ENCODE assay signal across 19 cellular contexts in the genomic region with DNA sequence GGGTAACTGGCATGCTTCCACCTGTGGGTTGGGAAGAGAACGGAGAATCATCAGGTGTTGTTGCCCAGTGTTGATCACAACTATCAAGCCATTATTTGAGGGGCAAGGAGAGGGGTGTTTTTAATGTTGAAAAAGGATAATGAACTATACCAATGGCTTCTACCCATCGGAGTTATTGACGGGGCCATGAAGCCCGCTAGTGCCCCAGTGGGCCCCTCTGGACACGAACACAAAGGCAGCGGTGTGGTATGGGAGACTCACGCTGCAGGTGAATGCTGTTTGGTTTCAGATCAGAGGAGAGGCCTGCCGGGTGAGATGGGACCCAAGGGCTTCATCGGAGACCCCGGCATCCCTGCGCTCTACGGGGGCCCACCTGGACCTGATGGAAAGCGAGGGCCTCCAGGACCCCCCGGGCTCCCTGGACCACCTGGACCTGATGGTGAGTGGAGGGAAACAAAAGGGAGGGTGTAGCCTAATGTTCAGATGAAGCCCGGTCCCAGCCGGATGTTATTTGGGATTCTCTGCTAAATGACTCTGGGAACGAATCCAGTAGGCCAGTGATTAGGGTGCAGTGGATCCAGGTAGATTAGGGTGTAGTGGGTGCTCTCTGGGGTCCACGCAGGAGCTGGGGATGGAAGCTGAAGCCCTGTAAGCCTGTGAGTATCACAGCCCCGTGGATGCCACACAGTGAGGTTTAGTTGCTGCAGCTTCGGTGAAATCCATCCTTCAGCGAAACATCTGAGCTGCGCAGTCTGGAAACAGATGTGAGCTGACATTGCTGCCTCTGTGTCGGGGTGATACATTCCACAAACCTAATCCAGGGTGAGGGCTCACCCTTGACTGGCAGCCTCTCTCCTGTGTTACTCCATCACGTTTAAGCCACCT.
DNase-seq lines count a peak whose midpoint lies in the region; ATAC-seq and TF ChIP-seq lines count a peak whose summit lies in the region.
"Had no signal": no experiment of that assay in that cellular context is flagged by ENCODE, and none has a peak within 500 bp of the region (broad histone marks: within the 10 kb centered on the region; RNA-seq: fewer than 3 reads in every experiment).

No MANE protein-coding gene starts in this region.

- H3K27ac ChIP-seq in HEK293 (ENCODE audit: extremely low read depth, low read depth, low read length) (no peak overlapping the region), coronary artery (peak overlapping the region; percentile 19 to 23), spleen (no peak overlapping the region)
- H3K27ac ChIP-seq: BLaER1 treated with 17β-estradiol and CSF1 and Interleukin-3, amounts not matched to agents 10 nM and 100 nM; SK-N-MC had no signal

- 86 to 93% (median 89%) methylated on average over 24 of the region's 24 CpGs for WGBS in spleen, 5 donors

- intact Hi-C loops in spleen (cut with DNase I; ENCODE audit: low total_unique reads) = no loop called here

- peaks cover 19% of the 10 kb centered on the region for H3K4me1 Mint-ChIP-seq in nephron progenitor cell

- peaks cover 2% of the 10 kb centered on the region for H3K27me3 Mint-ChIP-seq in nephron progenitor cell (ENCODE audit: low read depth, poor library complexity)

- ATAC-seq in HG03565 (IDR thresholded peaks at IDR 0.05; ENCODE audit: unreplicated experiment) = no peak
- ATAC-seq: CD8-positive, alpha-beta T cell; Panc1 had no signal

- CTCF ChIA-PET in HEK293 (lab: Yijun Ruan, JAX) = no interaction called here

- H3K36me3 Mint-ChIP-seq in nephron progenitor cell (ENCODE audit: low read depth) = peaks cover 43% of the 10 kb centered on the region
- H3K36me3 Mint-ChIP-seq: CD8-positive, alpha-beta T cell had no signal

- H3K36me3 ChIP-seq in HEK293 (ENCODE audit: control insufficient read depth in 2 of 2, insufficient read depth in 1 of 2, low read length in 2 of 2) = peaks cover 0 to 18% of the 10 kb centered on the region in 2 experiments; a peak in 2 of 3 replicates
- peaks cover 0 to 86% (median 7%) of the 10 kb centered on the region in 6 donors for H3K36me3 ChIP-seq in spleen
- H3K36me3 ChIP-seq: BLaER1 treated with 17β-estradiol and CSF1 and Interleukin-3, amounts not matched to agents 10 nM and 100 nM; HAP-1 had no signal

- POLR2A ChIA-PET in HEK293 (lab: Yijun Ruan, JAX) = no interaction called here

- no peak overlapping the region for H3K4me3 Mint-ChIP-seq in nephron progenitor cell
- H3K4me3 Mint-ChIP-seq: CD8-positive, alpha-beta T cell had no signal

- peak overlapping the region; percentile 85 for H3K27ac Mint-ChIP-seq in nephron progenitor cell
- H3K27ac Mint-ChIP-seq: CD8-positive, alpha-beta T cell had no signal

- peak; percentile 72 for DNase-seq in coronary artery (ENCODE audit: low spot score)
- no peak for DNase-seq in nephron progenitor cell
- DNase-seq in spleen = peak; percentile 66
- DNase-seq in hepatic stellate cell (ENCODE audit: low spot score) = no peak
- no peak for DNase-seq in cerebellar nuclear complex (lab: John Stamatoyannopoulos, UW)
- DNase-seq: CD8-positive, alpha-beta T cell; MM.1S; NCI-H1092 treated with DMSO at 0.1 percent for 48 hours; NCI-H146; NCI-H2029 treated with DMSO at 0.1 percent for 48 hours; NCI-H2171; NCI-H526; SHP77 had no signal

- no peaks in the 10 kb centered on the region for H3K9me3 Mint-ChIP-seq in nephron progenitor cell
- H3K9me3 Mint-ChIP-seq: CD8-positive, alpha-beta T cell had no signal

- peaks cover 0 to 7% (median 0%) of the 10 kb centered on the region in 7 donors for H3K27me3 ChIP-seq in spleen (replicated peaks in 1 of 7)
- H3K27me3 ChIP-seq: BLaER1 treated with 17β-estradiol and CSF1 and Interleukin-3, amounts not matched to agents 10 nM and 100 nM had no signal

- H3K9me3 ChIP-seq in HEK293 (ENCODE audit: control insufficient read depth, insufficient read depth, low read depth, low read length) = no peaks in the 10 kb centered on the region
- H3K9me3 ChIP-seq in spleen = no peaks in the 10 kb centered on the region
- H3K9me3 ChIP-seq: BLaER1 treated with 17β-estradiol and CSF1 and Interleukin-3, amounts not matched to agents 10 nM and 100 nM; HAP-1 had no signal

- H3K4me3 ChIP-seq in HEK293 (ENCODE audit: low read depth, low read length) (no peak overlapping the region), coronary artery (no peak overlapping the region), spleen (no peak overlapping the region)
- H3K4me3 ChIP-seq: BLaER1 treated with 17β-estradiol and CSF1 and Interleukin-3, amounts not matched to agents 10 nM and 100 nM; HAP-1; SK-N-MC had no signal

- TF ChIP-seq CTCF in HEK293 (tag by site-specific recombination; IDR thresholded peaks at IDR 0.05) (no peak), coronary artery (IDR thresholded peaks at IDR 0.05) (no peak), nephron progenitor cell (IDR thresholded peaks at IDR 0.05) (no peak), spleen (IDR thresholded peaks at IDR 0.05 in 8 of 11, conservative IDR thresholded peaks at IDR 0.05 in 3 of 11) (no peak)

- H3K4me1 ChIP-seq in HEK293 (ENCODE audit: control insufficient read depth, insufficient read depth, low read length) = no peaks in the 10 kb centered on the region
- H3K4me1 ChIP-seq in spleen = peaks cover 0 to 3% (median 0%) of the 10 kb centered on the region in 6 donors
- H3K4me1 ChIP-seq: HAP-1 had no signal

- no peak for TF ChIP-seq POLR2A in spleen (IDR thresholded peaks at IDR 0.05)

TF ChIP-seq in HEK293, 187 proteins besides CTCF, POLR2A, EP300 and RAD21:
- TF ChIP-seq SCRT2 (tag by site-specific recombination; IDR thresholded peaks at IDR 0.05) = peak; percentile 26; the same call in 1 of the 2 replicates
- no peak for TF ChIP-seq ZNF214 (tag by site-specific recombination; IDR thresholded peaks at IDR 0.05; ENCODE audit: borderline replicate concordance)

Comparison
In these comparisons a context has a peak if more than half of its experiments do, and no peak if none do; other contexts are left out.
1. H3K27ac ChIP-seq: peak in coronary artery (2 of 2); none in HEK293 (single experiment) and spleen (0 of 8).
2. DNase-seq: peak in coronary artery (single experiment) and spleen (single experiment); none in nephron progenitor cell (single experiment), hepatic stellate cell (single experiment) and cerebellar nuclear complex (0 of 2).